ENCODE assay signal across 8 cellular contexts in genomic region chr1:111507411-111508201, GRCh38.
DNase-seq lines count a peak whose midpoint lies in the region; ATAC-seq and TF ChIP-seq lines count a peak whose summit lies in the region.

No MANE protein-coding gene starts in this region.

- peak overlapping the region; percentile 25 for H3K4me3 ChIP-seq in skeletal muscle cell (ENCODE audit: low read depth, low read length)

- ATAC-seq in GM19463 (IDR thresholded peaks at IDR 0.05; ENCODE audit: unreplicated experiment), result peak; percentile 50
- peak; percentile 42 for ATAC-seq in HG03571 (IDR thresholded peaks at IDR 0.05; ENCODE audit: unreplicated experiment)
- ATAC-seq in SK-N-SH treated with all-trans-retinoic acid at 6 μM for 48 hours, result peak; percentile 81

- DNase-seq in CD1c-positive myeloid dendritic cell (ENCODE audit: extremely low spot score) (peak; percentile 94), amniotic epithelial cell (ENCODE audit: low read depth) (peak; percentile 77), hypothalamus (lab: John Stamatoyannopoulos, UW) (peak in 31 of 51 donors; percentile 39 to 85 (median 61)), skeletal muscle cell (ENCODE audit: low read depth) (peak; percentile 38), NCI-H187 treated with DMSO at 0.1 percent for 48 hours (lab: John Stamatoyannopoulos, UW) (no peak)

TF ChIP-seq in SK-N-SH treated with all-trans-retinoic acid at 6 μM for 48 hours, 23 proteins besides CTCF, POLR2A, EP300 and RAD21:
- TF ChIP-seq TSHZ2 (CRISPR knock-in tag; IDR thresholded peaks at IDR 0.05) (no peak), ZNF70 (CRISPR knock-in tag; IDR thresholded peaks at IDR 0.05) (no peak), CSRNP3 (CRISPR knock-in tag; IDR thresholded peaks at IDR 0.05) (no peak), ZFP3 (CRISPR knock-in tag; IDR thresholded peaks at IDR 0.05) (no peak), RARB (CRISPR knock-in tag; IDR thresholded peaks at IDR 0.05) (no peak), CSDC2 (CRISPR knock-in tag; IDR thresholded peaks at IDR 0.05) (no peak), SNAI2 (CRISPR knock-in tag; IDR thresholded peaks at IDR 0.05) (no peak), ZC3H10 (CRISPR knock-in tag; IDR thresholded peaks at IDR 0.05) (no peak), ZFP30 (CRISPR knock-in tag; IDR thresholded peaks at IDR 0.05) (no peak), ZNF565 (CRISPR knock-in tag; conservative IDR thresholded peaks at IDR 0.05; ENCODE audit: low read depth) (no peak), PATZ1 (CRISPR knock-in tag; IDR thresholded peaks at IDR 0.05; ENCODE audit: borderline replicate concordance) (no peak), PPARA (CRISPR knock-in tag; IDR thresholded peaks at IDR 0.05; ENCODE audit: borderline replicate concordance) (no peak), TCF4 (CRISPR knock-in tag; IDR thresholded peaks at IDR 0.05; ENCODE audit: borderline replicate concordance) (no peak), POU6F1 (CRISPR knock-in tag; IDR thresholded peaks at IDR 0.05; ENCODE audit: borderline replicate concordance, low read depth) (no peak), CREB5 (CRISPR knock-in tag; IDR thresholded peaks at IDR 0.05; ENCODE audit: low read depth) (no peak)
